In genomic region chr15:29917600-29918597, GRCh38 we compare ENCODE assay signal across 1 cellular context.
A peak's percentile ranks its signal among the peaks of the same experiment; 100 is the strongest.
TF ChIP-seq lines count a peak whose summit lies in the region.

No MANE protein-coding gene starts in this region.

TF ChIP-seq in A549, 52 proteins besides CTCF, POLR2A, EP300 and RAD21 (continued from another document):
- TF ChIP-seq, protein P1, sequence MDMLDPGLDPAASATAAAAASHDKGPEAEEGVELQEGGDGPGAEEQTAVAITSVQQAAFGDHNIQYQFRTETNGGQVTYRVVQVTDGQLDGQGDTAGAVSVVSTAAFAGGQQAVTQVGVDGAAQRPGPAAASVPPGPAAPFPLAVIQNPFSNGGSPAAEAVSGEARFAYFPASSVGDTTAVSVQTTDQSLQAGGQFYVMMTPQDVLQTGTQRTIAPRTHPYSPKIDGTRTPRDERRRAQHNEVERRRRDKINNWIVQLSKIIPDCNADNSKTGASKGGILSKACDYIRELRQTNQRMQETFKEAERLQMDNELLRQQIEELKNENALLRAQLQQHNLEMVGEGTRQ (IDR thresholded peaks at IDR 0.05) = no peak
- TF ChIP-seq NFE2L2 (conservative IDR thresholded peaks at IDR 0.05; ENCODE audit: low read length) (no peak), BCL3 (IDR thresholded peaks at IDR 0.05) (0 out of 3 replicates have a peak, but pooled peaks have one; percentile 19), NPAS2 (CRISPR knock-in tag; IDR thresholded peaks at IDR 0.05; ENCODE audit: borderline replicate concordance) (no peak), EHF (CRISPR knock-in tag; IDR thresholded peaks at IDR 0.05) (no peak), SMC3 (IDR thresholded peaks at IDR 0.05) (peak; percentile 14; the same call in 1 of the 3 replicates), HOXB5 (CRISPR knock-in tag; IDR thresholded peaks at IDR 0.05) (no peak), EHMT2 (IDR thresholded peaks at IDR 0.05; ENCODE audit: low read depth) (no peak), HEYL (CRISPR knock-in tag; IDR thresholded peaks at IDR 0.05) (no peak), CHD4 (IDR thresholded peaks at IDR 0.05; ENCODE audit: borderline replicate concordance) (no peak), CEBPB (IDR thresholded peaks at IDR 0.05) (peak; percentile 89 to 94), HOXB13 (CRISPR knock-in tag; IDR thresholded peaks at IDR 0.05; ENCODE audit: low read depth) (no peak), MAZ (IDR thresholded peaks at IDR 0.05; ENCODE audit: borderline replicate concordance, low read depth, low read length) (no peak), ZC3H11A (IDR thresholded peaks at IDR 0.05) (no peak), PHF8 (IDR thresholded peaks at IDR 0.05; ENCODE audit: borderline replicate concordance, low read depth) (no peak), ESRRA (IDR thresholded peaks at IDR 0.05; ENCODE audit: borderline replicate concordance, low read length) (no peak), JUN (IDR thresholded peaks at IDR 0.05) (peak; percentile 25 to 71; a peak in 2 of 5 replicates), CHD2 (IDR thresholded peaks at IDR 0.05; ENCODE audit: low read length, partially characterized antibody) (no peak), KDM5A (IDR thresholded peaks at IDR 0.05) (no peak), BHLHE40 (IDR thresholded peaks at IDR 0.05; ENCODE audit: low read depth, low read length) (no peak), FOSL2 (IDR thresholded peaks at IDR 0.05) (peak; percentile 41; the same call in 1 of the 2 replicates), FOSL2 (CRISPR knock-in tag; IDR thresholded peaks at IDR 0.05) (peak; percentile 63), ZNF302 (CRISPR knock-in tag; IDR thresholded peaks at IDR 0.05) (no peak), HDAC2 (IDR thresholded peaks at IDR 0.05) (no peak), TP53 (CRISPR knock-in tag; IDR thresholded peaks at IDR 0.05) (no peak), NR3C1 (IDR thresholded peaks at IDR 0.05) (no peak), ZFP36 (IDR thresholded peaks at IDR 0.05; ENCODE audit: borderline replicate concordance, partially characterized antibody) (no peak), RFX5 (IDR thresholded peaks at IDR 0.05) (no peak), POLR2AphosphoS2 (conservative IDR thresholded peaks at IDR 0.05; ENCODE audit: low read length) (no peak), FOSB (CRISPR knock-in tag; IDR thresholded peaks at IDR 0.05) (no peak), TFCP2L1 (CRISPR knock-in tag; IDR thresholded peaks at IDR 0.05) (no peak), RNF2 (IDR thresholded peaks at IDR 0.05; ENCODE audit: borderline replicate concordance, low read depth) (no peak), MYC (IDR thresholded peaks at IDR 0.05; ENCODE audit: borderline replicate concordance, low read length) (no peak), HMGXB4 (CRISPR knock-in tag; IDR thresholded peaks at IDR 0.05; ENCODE audit: borderline replicate concordance) (no peak), ZSCAN20 (CRISPR knock-in tag; IDR thresholded peaks at IDR 0.05) (no peak), CBX8 (IDR thresholded peaks at IDR 0.05) (no peak), MAX (IDR thresholded peaks at IDR 0.05) (peak; percentile 34), CBX2 (IDR thresholded peaks at IDR 0.05; ENCODE audit: borderline replicate concordance, low read depth) (no peak), RCOR1 (IDR thresholded peaks at IDR 0.05; ENCODE audit: low read depth, low read length) (no peak), E2F6 (IDR thresholded peaks at IDR 0.05; ENCODE audit: borderline replicate concordance, low read depth) (no peak), MAFK (IDR thresholded peaks at IDR 0.05; ENCODE audit: partially characterized antibody) (no peak)
- TF ChIP-seq, protein P2, sequence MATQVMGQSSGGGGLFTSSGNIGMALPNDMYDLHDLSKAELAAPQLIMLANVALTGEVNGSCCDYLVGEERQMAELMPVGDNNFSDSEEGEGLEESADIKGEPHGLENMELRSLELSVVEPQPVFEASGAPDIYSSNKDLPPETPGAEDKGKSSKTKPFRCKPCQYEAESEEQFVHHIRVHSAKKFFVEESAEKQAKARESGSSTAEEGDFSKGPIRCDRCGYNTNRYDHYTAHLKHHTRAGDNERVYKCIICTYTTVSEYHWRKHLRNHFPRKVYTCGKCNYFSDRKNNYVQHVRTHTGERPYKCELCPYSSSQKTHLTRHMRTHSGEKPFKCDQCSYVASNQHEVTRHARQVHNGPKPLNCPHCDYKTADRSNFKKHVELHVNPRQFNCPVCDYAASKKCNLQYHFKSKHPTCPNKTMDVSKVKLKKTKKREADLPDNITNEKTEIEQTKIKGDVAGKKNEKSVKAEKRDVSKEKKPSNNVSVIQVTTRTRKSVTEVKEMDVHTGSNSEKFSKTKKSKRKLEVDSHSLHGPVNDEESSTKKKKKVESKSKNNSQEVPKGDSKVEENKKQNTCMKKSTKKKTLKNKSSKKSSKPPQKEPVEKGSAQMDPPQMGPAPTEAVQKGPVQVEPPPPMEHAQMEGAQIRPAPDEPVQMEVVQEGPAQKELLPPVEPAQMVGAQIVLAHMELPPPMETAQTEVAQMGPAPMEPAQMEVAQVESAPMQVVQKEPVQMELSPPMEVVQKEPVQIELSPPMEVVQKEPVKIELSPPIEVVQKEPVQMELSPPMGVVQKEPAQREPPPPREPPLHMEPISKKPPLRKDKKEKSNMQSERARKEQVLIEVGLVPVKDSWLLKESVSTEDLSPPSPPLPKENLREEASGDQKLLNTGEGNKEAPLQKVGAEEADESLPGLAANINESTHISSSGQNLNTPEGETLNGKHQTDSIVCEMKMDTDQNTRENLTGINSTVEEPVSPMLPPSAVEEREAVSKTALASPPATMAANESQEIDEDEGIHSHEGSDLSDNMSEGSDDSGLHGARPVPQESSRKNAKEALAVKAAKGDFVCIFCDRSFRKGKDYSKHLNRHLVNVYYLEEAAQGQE (IDR thresholded peaks at IDR 0.05) = no peak
- TF ChIP-seq, protein P3, sequence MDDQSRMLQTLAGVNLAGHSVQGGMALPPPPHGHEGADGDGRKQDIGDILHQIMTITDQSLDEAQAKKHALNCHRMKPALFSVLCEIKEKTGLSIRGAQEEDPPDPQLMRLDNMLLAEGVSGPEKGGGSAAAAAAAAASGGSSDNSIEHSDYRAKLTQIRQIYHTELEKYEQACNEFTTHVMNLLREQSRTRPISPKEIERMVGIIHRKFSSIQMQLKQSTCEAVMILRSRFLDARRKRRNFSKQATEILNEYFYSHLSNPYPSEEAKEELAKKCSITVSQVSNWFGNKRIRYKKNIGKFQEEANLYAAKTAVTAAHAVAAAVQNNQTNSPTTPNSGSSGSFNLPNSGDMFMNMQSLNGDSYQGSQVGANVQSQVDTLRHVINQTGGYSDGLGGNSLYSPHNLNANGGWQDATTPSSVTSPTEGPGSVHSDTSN (IDR thresholded peaks at IDR 0.05) = no peak
